ENCODE assay signal across 8 cellular contexts in the genomic region with DNA sequence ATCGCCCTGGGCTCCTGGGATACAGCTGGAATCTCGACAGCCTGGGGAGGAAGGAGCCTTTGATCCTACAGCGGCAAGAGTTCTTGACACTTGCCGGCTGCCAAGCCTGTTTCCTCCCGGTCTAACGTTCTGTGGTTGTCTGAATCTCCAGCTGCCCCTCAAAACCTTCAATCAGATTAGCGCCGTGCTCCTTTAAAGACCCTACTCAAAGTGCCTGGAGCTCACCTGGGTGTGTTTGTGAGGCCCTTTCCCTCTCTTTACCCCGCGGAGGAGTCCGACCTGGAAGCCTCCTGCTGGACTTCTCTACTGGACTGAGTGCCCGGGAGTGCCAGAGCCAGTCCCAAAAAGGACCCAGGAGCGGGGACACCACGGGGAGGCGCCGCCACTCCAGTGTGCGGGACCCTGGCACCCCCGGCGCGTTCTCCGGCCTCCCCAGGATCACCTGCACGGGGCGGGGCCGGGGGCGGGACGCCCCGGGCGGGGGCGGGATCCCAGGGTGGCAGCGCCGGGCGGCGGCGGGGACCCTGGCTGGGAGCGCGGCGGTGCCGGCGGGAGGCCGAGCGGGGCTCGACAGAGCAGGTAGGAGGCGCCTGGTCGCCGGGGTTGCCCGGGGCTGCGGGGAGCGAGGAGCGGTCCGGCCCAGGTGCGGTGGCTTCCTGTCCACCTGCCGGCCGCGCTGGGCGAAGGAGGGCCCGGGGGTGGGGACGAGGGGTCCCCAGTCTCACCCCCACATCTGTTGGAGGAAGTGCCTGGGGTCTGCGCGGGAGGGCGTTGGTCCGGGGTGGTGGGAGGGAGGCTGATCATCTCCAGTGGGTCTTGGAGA. TPM values are rescaled to one million over a fixed set of nuclear protein-coding genes. Genes with fewer than 3 reads are reported as not detected.
DNase-seq lines count a peak whose midpoint lies in the region; ATAC-seq, FAIRE-seq and TF ChIP-seq lines count a peak whose summit lies in the region.

A gene with protein sequence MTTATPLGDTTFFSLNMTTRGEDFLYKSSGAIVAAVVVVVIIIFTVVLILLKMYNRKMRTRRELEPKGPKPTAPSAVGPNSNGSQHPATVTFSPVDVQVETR (plus strand): TSS at position 497 of the 823 bp plus-strand sequence. CDS start 39,344 bp downstream, outside the sequence.

- H3K27me3 Mint-ChIP-seq in CD4-positive, alpha-beta T cell, result peaks cover 11% of the 10 kb centered on the region
- peaks cover 39% of the 10 kb centered on the region for H3K27me3 Mint-ChIP-seq in astrocyte (ENCODE audit: low read depth, unreplicated experiment)
- peaks cover 42% of the 10 kb centered on the region for H3K27me3 Mint-ChIP-seq in stimulated activated naive CD8-positive, alpha-beta T cell treated with anti-CD3 and anti-CD28 coated beads, Interleukin-15, amount 100 ng/mL, for 72 hours

- H3K9ac ChIP-seq in astrocyte (ENCODE audit: low read length), result no peak within 1 kb of the TSS

- POLR2A ChIA-PET in CD4-positive, alpha-beta T cell (lab: Charles Lee), result interaction anchor here (0.9 to 1.7 kb wide), 4 partner anchors 11 to 140 kb away, joined by 3 to 6 read pairs (median 4); a partner anchor contains a TSS
- POLR2A ChIA-PET in Panc1 (lab: Charles Lee), result no interaction called here

- H3K4me3 Mint-ChIP-seq in CD4-positive, alpha-beta T cell, result peak within 1 kb of the TSS; percentile 86
- no peak within 1 kb of the TSS for H3K4me3 Mint-ChIP-seq in astrocyte (ENCODE audit: unreplicated experiment)
- H3K4me3 Mint-ChIP-seq in stimulated activated naive CD8-positive, alpha-beta T cell treated with anti-CD3 and anti-CD28 coated beads, Interleukin-15, amount 100 ng/mL, for 72 hours, result peak within 1 kb of the TSS; percentile 70 to 74

- H3K4me3 ChIP-seq in Panc1 (ENCODE audit: low read depth in 2 of 2, low read length in 2 of 2) (peak within 1 kb of the TSS; percentile 22 to 39), astrocyte (ENCODE audit: insufficient read depth, low read depth, low read length) (no peak within 1 kb of the TSS), left lung (peak within 1 kb of the TSS; percentile 21 to 30), BE2C (ENCODE audit: low read depth, low read length) (no peak within 1 kb of the TSS)

- CTCF ChIA-PET in CD4-positive, alpha-beta T cell (lab: Charles Lee), result interaction anchor here (0.7 kb wide), 1 partner anchor 353 kb away, joined by 3 read pairs; no protein-coding TSS in a partner anchor
- CTCF ChIA-PET in Panc1 (lab: Charles Lee), result interaction anchor here (0.6 kb wide), 1 partner anchor 74 kb away, joined by 4 read pairs; no protein-coding TSS in a partner anchor

- no peaks in the 10 kb centered on the region for H3K9me3 Mint-ChIP-seq in CD4-positive, alpha-beta T cell
- H3K9me3 Mint-ChIP-seq in astrocyte (ENCODE audit: unreplicated experiment), result no peaks in the 10 kb centered on the region
- H3K9me3 Mint-ChIP-seq in stimulated activated naive CD8-positive, alpha-beta T cell treated with anti-CD3 and anti-CD28 coated beads, Interleukin-15, amount 100 ng/mL, for 72 hours, result no peaks in the 10 kb centered on the region

- H2AFZ ChIP-seq in astrocyte (ENCODE audit: low read depth, low read length), result peak within 1 kb of the TSS; percentile 10

- no peak within 1 kb of the TSS for H3K27ac ChIP-seq in CD4-positive, alpha-beta T cell (ENCODE audit: low read depth, low read length)
- H3K27ac ChIP-seq in Panc1 (ENCODE audit: low read length) (no peak within 1 kb of the TSS), astrocyte (ENCODE audit: low read depth, low read length) (no peak within 1 kb of the TSS), left lung (peak within 1 kb of the TSS in 1 of 2 donors; percentile 56)

- in situ Hi-C loops in Panc1 (cut with HindIII; ENCODE audit: low pct_unique_long_range_greater_than_20kb, low sequenced_read_pairs), result no loop called here

- FAIRE-seq in astrocyte (lab: Jason Lieb, UNC), result no peak

- BruUV-seq in Panc1 (replicated peaks; lab: Mats Ljungman, UMichigan), result no TSS peak

- TF ChIP-seq CTCF in CD4-positive, alpha-beta T cell (IDR thresholded peaks at IDR 0.05), result no peak
- TF ChIP-seq CTCF in Panc1 (IDR thresholded peaks at IDR 0.05) (no peak), astrocyte (IDR thresholded peaks at IDR 0.05; ENCODE audit: insufficient read depth, low read depth, low read length) (no peak), left lung (IDR thresholded peaks at IDR 0.05) (no peak), BE2C (IDR thresholded peaks at IDR 0.05; ENCODE audit: low read depth, low read length) (no peak)

- peaks cover 9% of the 10 kb centered on the region for H3K4me1 Mint-ChIP-seq in CD4-positive, alpha-beta T cell (ENCODE audit: low read depth)
- H3K4me1 Mint-ChIP-seq in astrocyte (ENCODE audit: low read depth, unreplicated experiment), result peaks cover 12% of the 10 kb centered on the region
- peaks cover 36% of the 10 kb centered on the region for H3K4me1 Mint-ChIP-seq in stimulated activated naive CD8-positive, alpha-beta T cell treated with anti-CD3 and anti-CD28 coated beads, Interleukin-15, amount 100 ng/mL, for 72 hours

- peaks cover 14% of the 10 kb centered on the region for H3K4me1 ChIP-seq in Panc1 (ENCODE audit: control insufficient read depth, insufficient read depth, low read length)
- H3K4me1 ChIP-seq in astrocyte (ENCODE audit: insufficient read depth, low read length), result peaks cover 7% of the 10 kb centered on the region
- H3K4me1 ChIP-seq in left lung, result peaks cover 5 to 27% of the 10 kb centered on the region in 2 donors
- no peaks in the 10 kb centered on the region for H3K4me1 ChIP-seq in BE2C

- no peak within 1 kb of the TSS for H3K27ac Mint-ChIP-seq in CD4-positive, alpha-beta T cell
- H3K27ac Mint-ChIP-seq in astrocyte (ENCODE audit: unreplicated experiment), result no peak within 1 kb of the TSS
- no peak within 1 kb of the TSS for H3K27ac Mint-ChIP-seq in stimulated activated naive CD8-positive, alpha-beta T cell treated with anti-CD3 and anti-CD28 coated beads, Interleukin-15, amount 100 ng/mL, for 72 hours

- peak; percentile 93 for ATAC-seq in CD4-positive, alpha-beta T cell (ENCODE audit: poor library complexity)
- peak; percentile 40; the same call in 1 of the 2 replicates for ATAC-seq in Panc1
- peak; percentile 87 for ATAC-seq in left lung
- ATAC-seq in stimulated activated naive CD8-positive, alpha-beta T cell treated with anti-CD3 and anti-CD28 coated beads, Interleukin-15, amount 100 ng/mL, for 72 hours, result peak; percentile 78

- peak within 1 kb of the TSS; percentile 26 for H3K4me2 ChIP-seq in astrocyte (ENCODE audit: low read length)

- H4K20me1 ChIP-seq in astrocyte (ENCODE audit: insufficient read depth, low read length), result no peaks in the 10 kb centered on the region

- H3K27me3 ChIP-seq in CD4-positive, alpha-beta T cell (ENCODE audit: control insufficient read depth, insufficient read depth, low read length), result peaks cover 7% of the 10 kb centered on the region
- H3K27me3 ChIP-seq in Panc1 (ENCODE audit: control insufficient read depth, insufficient read depth, low read length), result no peaks in the 10 kb centered on the region
- H3K27me3 ChIP-seq in astrocyte (ENCODE audit: insufficient read depth, low read length), result peaks cover 48% of the 10 kb centered on the region
- peaks cover 11 to 54% of the 10 kb centered on the region in 2 donors for H3K27me3 ChIP-seq in left lung
- H3K27me3 ChIP-seq in BE2C, result peaks cover 14% of the 10 kb centered on the region

- H3K36me3 ChIP-seq in Panc1 (ENCODE audit: control insufficient read depth, insufficient read depth, low read length) (no peaks in the 10 kb centered on the region), astrocyte (ENCODE audit: insufficient read depth, low read length) (no peaks in the 10 kb centered on the region), left lung (no peaks in the 10 kb centered on the region), BE2C (no peaks in the 10 kb centered on the region)

- no peaks in the 10 kb centered on the region for H3K9me3 ChIP-seq in CD4-positive, alpha-beta T cell (ENCODE audit: control insufficient read depth, low read length)
- H3K9me3 ChIP-seq in Panc1 (ENCODE audit: control insufficient read depth, insufficient read depth, low read depth, low read length), result no peaks in the 10 kb centered on the region
- peaks cover 4% of the 10 kb centered on the region for H3K9me3 ChIP-seq in astrocyte (ENCODE audit: insufficient read depth, low read depth, low read length)
- H3K9me3 ChIP-seq in left lung, result no peaks in the 10 kb centered on the region
- H3K9me3 ChIP-seq in BE2C, result no peaks in the 10 kb centered on the region

- intact Hi-C loops in CD4-positive, alpha-beta T cell (cut with DNase I, micrococcal nuclease), result no loop called here
- intact Hi-C loops in Panc1 (cut with micrococcal nuclease; ENCODE audit: unreplicated experiment), result no loop called here
- intact Hi-C loops in left lung (cut with DNase I), result no loop called here

- H3K79me2 ChIP-seq in astrocyte (ENCODE audit: insufficient read depth, low read length), result no peaks in the 10 kb centered on the region

- peak; percentile 20 to 69 (median 44) for DNase-seq in CD4-positive, alpha-beta T cell
- DNase-seq in Panc1 (ENCODE audit: low read depth, low spot score) (no peak), astrocyte (ENCODE audit: low read depth) (no peak), left lung (peak; percentile 52 to 88), BE2C (no peak), GM19240 (ENCODE audit: insufficient read length, low spot score) (no peak), GDM1 (lab: John Stamatoyannopoulos, UW) (no peak)
- DNase-seq in stimulated activated naive CD8-positive, alpha-beta T cell treated with anti-CD3 and anti-CD28 coated beads, Interleukin-15, amount 100 ng/mL, for 72 hours, result no peak

- H3K36me3 Mint-ChIP-seq in CD4-positive, alpha-beta T cell (ENCODE audit: low read depth), result no peaks in the 10 kb centered on the region
- no peaks in the 10 kb centered on the region for H3K36me3 Mint-ChIP-seq in astrocyte (ENCODE audit: low read depth, unreplicated experiment)

RNA-seq across cellular contexts. Expression of the gene that starts here (rescaled TPM):
- not detected for total RNA-seq in CD4-positive, alpha-beta T cell
- total RNA-seq in Panc1 (2021; ENCODE audit: unreplicated experiment), result 0.33 TPM
- polyA plus RNA-seq in Panc1 (2012; ENCODE audit: insufficient read length), result 0.25 TPM
- not detected in 2 replicates for total RNA-seq in astrocyte
- total RNA-seq in left lung, result 1 to 10 TPM; 5.4 to 7.8 TPM
- polyA plus RNA-seq in BE2C (2012; ENCODE audit: insufficient read depth, insufficient read length, low read depth), result not detected

Comparison
In these comparisons a context has a peak if more than half of its experiments do, and no peak if none do; other contexts are left out.
1. Peak in DNase-seq and ATAC-seq in CD4-positive, alpha-beta T cell; RNA of the gene not detected or under 1 TPM.
2. Peak in ATAC-seq and H3K4me3 ChIP-seq in Panc1; RNA of the gene not detected or under 1 TPM.
3. ATAC-seq: peak in every context shown above with its lines; median percentile 93 in CD4-positive, alpha-beta T cell; 87 in left lung; 78 in stimulated activated naive CD8-positive, alpha-beta T cell treated with anti-CD3 and anti-CD28 coated beads, Interleukin-15, amount 100 ng/mL, for 72 hours; 40 in Panc1.
4. DNase-seq: peak in left lung (2 of 2); none in Panc1 (single experiment), astrocyte (single experiment), stimulated activated naive CD8-positive, alpha-beta T cell treated with anti-CD3 and anti-CD28 coated beads, Interleukin-15, amount 100 ng/mL, for 72 hours (0 of 2), BE2C (single experiment), GM19240 (single experiment) and GDM1 (single experiment).
5. H3K4me3 ChIP-seq: peak in left lung (2 of 2); none in astrocyte (single experiment) and BE2C (single experiment).